In genomic region chr12:10722502-10722904, GRCh38 we compare ENCODE assay signal across 1 cellular context.
TF ChIP-seq lines count a peak whose summit lies in the region.

No MANE protein-coding gene starts in this region.

TF ChIP-seq in IMR-90, 13 proteins besides CTCF, POLR2A, EP300 and RAD21:
- TF ChIP-seq NFE2L2 (IDR thresholded peaks at IDR 0.05; ENCODE audit: low read depth, low read length) (no peak), SMC3 (IDR thresholded peaks at IDR 0.05; ENCODE audit: low read depth, low read length) (no peak), MXI1 (IDR thresholded peaks at IDR 0.05; ENCODE audit: borderline replicate concordance, low read depth, low read length) (peak; percentile 89), BHLHE40 (IDR thresholded peaks at IDR 0.05; ENCODE audit: low read depth, low read length) (peak; percentile 68), USF2 (IDR thresholded peaks at IDR 0.05; ENCODE audit: low read depth, low read length) (peak; percentile 46; the same call in 1 of the 2 replicates), CHD1 (IDR thresholded peaks at IDR 0.05; ENCODE audit: low read depth, low read length) (peak; percentile 96; the same call in 1 of the 2 replicates), MAZ (IDR thresholded peaks at IDR 0.05; ENCODE audit: borderline replicate concordance, low read depth, low read length) (0 out of 2 replicates have a peak, but pooled peaks have one; percentile 22)
